ENCODE assay signal across 9 cellular contexts in genomic region chr15:68372291-68372811, GRCh38. TPM values are rescaled to one million over a fixed set of nuclear protein-coding genes. Genes with fewer than 3 reads are reported as not detected.
DNase-seq lines count a peak whose midpoint lies in the region; ATAC-seq and TF ChIP-seq lines count a peak whose summit lies in the region.
"Had no signal": no experiment of that assay in that cellular context is flagged by ENCODE, and none has a peak within 500 bp of the region (broad histone marks: within the 10 kb centered on the region; RNA-seq: fewer than 3 reads in every experiment).

No MANE protein-coding gene starts in this region.

- TF ChIP-seq EP300 in esophagus muscularis mucosa (IDR thresholded peaks at IDR 0.05) = no peak

- H3K4me1 ChIP-seq in esophagus muscularis mucosa (peaks cover 0 to 17% (median 14%) of the 10 kb centered on the region in 4 donors), neuronal stem cell (ENCODE audit: control insufficient read depth in 2 of 2, insufficient read depth in 1 of 2, low read depth in 1 of 2, low read length in 2 of 2) (peaks cover 4 to 15% of the 10 kb centered on the region in 2 donors)
- no peaks in the 10 kb centered on the region for H3K4me1 ChIP-seq in effector memory CD4-positive, alpha-beta T cell (ENCODE audit: control insufficient read depth, insufficient read depth, low read length, poor library complexity, severe bottlenecking)

- H2AFZ ChIP-seq in neuronal stem cell (ENCODE audit: low read length) = no peak overlapping the region

- H4K8ac ChIP-seq in neuronal stem cell (ENCODE audit: low read depth, low read length) = no peak overlapping the region

- H2BK15ac ChIP-seq in neuronal stem cell (ENCODE audit: low read length) = peak overlapping the region; percentile 2

- H2BK12ac ChIP-seq in neuronal stem cell (ENCODE audit: low read length) = no peak overlapping the region

- TF ChIP-seq POLR2A in esophagus muscularis mucosa (IDR thresholded peaks at IDR 0.05; ENCODE audit: low read depth) = no peak

- ATAC-seq in omental fat pad (ENCODE audit: low FRiP score) (no peak), GM21381 (IDR thresholded peaks at IDR 0.05; ENCODE audit: unreplicated experiment) (no peak)

- DNase-seq in GM06990 (ENCODE audit: extremely low read depth, insufficient read length) (no peak), NCI-H69 (lab: John Stamatoyannopoulos, UW) (peak; percentile 43), esophagus muscularis mucosa (ENCODE audit: extremely low spot score) (no peak), neuronal stem cell (ENCODE audit: low spot score) (no peak), omental fat pad (ENCODE audit: low spot score) (no peak), NCI-H1930 (lab: John Stamatoyannopoulos, UW) (no peak)
- no peak for DNase-seq in effector memory CD4-positive, alpha-beta T cell
- DNase-seq: NCI-H2029 treated with DMSO at 0.1 percent for 48 hours had no signal

- no peak overlapping the region for H4K91ac ChIP-seq in neuronal stem cell (ENCODE audit: low read depth, low read length, poor library complexity)

- H3K9ac ChIP-seq in neuronal stem cell (ENCODE audit: low read depth, low read length, poor library complexity) = no peak overlapping the region

- no peak overlapping the region for H3K4ac ChIP-seq in neuronal stem cell (ENCODE audit: low read length)

- no peak overlapping the region for H2BK120ac ChIP-seq in neuronal stem cell (ENCODE audit: low read depth, low read length)

- no peak overlapping the region for H3K4me2 ChIP-seq in neuronal stem cell (ENCODE audit: insufficient read depth, low read length, poor library complexity, severe bottlenecking)

- TF ChIP-seq CTCF in GM06990 (IDR thresholded peaks at IDR 0.05; ENCODE audit: insufficient read depth, low read length, poor library complexity, severe bottlenecking) (peak; percentile 25), esophagus muscularis mucosa (IDR thresholded peaks at IDR 0.05) (peak in 2 of 3 experiments; percentile 13 to 39), omental fat pad (IDR thresholded peaks at IDR 0.05) (no peak)

- WGBS in esophagus muscularis mucosa = 86% methylated on average over 5 of the region's 12 CpGs
- no CpG with 5 or more reads among the region's 12 CpGs for WGBS in neuronal stem cell (ENCODE audit: extremely low coverage in 2 of 2, insufficient read length in 2 of 2, insufficient replicate concordance in 1 of 2), 2 donors

- intact Hi-C loops in esophagus muscularis mucosa (cut with DNase I) = no loop called here

- no peak overlapping the region for H2BK5ac ChIP-seq in neuronal stem cell (ENCODE audit: low read length)

- H3K9me3 ChIP-seq in esophagus muscularis mucosa = no peaks in the 10 kb centered on the region
- no peaks in the 10 kb centered on the region for H3K9me3 ChIP-seq in neuronal stem cell (replicated peaks in 1 of 2; ENCODE audit: control insufficient read depth in 2 of 2, insufficient read depth in 1 of 2, low read depth in 1 of 2, low read length in 2 of 2)
- no peaks in the 10 kb centered on the region for H3K9me3 ChIP-seq in effector memory CD4-positive, alpha-beta T cell (ENCODE audit: control insufficient read depth, low read length)

- no peak overlapping the region for H3K23ac ChIP-seq in neuronal stem cell (ENCODE audit: low read depth, low read length, poor library complexity)

- H3K14ac ChIP-seq in neuronal stem cell (ENCODE audit: low read length) = no peak overlapping the region

- H3K27ac ChIP-seq in esophagus muscularis mucosa (replicated peaks in 1 of 4) (no peak overlapping the region), neuronal stem cell (replicated peaks; ENCODE audit: low read length) (no peak overlapping the region)
- no peak overlapping the region for H3K27ac ChIP-seq in effector memory CD4-positive, alpha-beta T cell (ENCODE audit: insufficient read depth, low read length, poor library complexity, severe bottlenecking)

- H3K4me3 ChIP-seq in GM06990 (replicated peaks; ENCODE audit: low read depth, low read length) (no peak overlapping the region), esophagus muscularis mucosa (no peak overlapping the region), neuronal stem cell (ENCODE audit: low read length in 2 of 2) (no peak overlapping the region)
- no peak overlapping the region for H3K4me3 ChIP-seq in effector memory CD4-positive, alpha-beta T cell (ENCODE audit: insufficient read depth, low read depth, low read length, poor library complexity, severe bottlenecking)

- no peak overlapping the region for H2AK5ac ChIP-seq in neuronal stem cell (ENCODE audit: low read depth, low read length)

- H3K36me3 ChIP-seq in GM06990 (ENCODE audit: control insufficient read depth, insufficient read depth, low read length) = no peaks in the 10 kb centered on the region
- no peaks in the 10 kb centered on the region for H3K36me3 ChIP-seq in esophagus muscularis mucosa
- no peaks in the 10 kb centered on the region for H3K36me3 ChIP-seq in neuronal stem cell (replicated peaks in 1 of 2; ENCODE audit: control insufficient read depth in 2 of 2, insufficient read depth in 2 of 2, low read length in 2 of 2)
- H3K36me3 ChIP-seq in effector memory CD4-positive, alpha-beta T cell (ENCODE audit: control insufficient read depth, insufficient read depth, low read length) = no peaks in the 10 kb centered on the region

- H3K79me1 ChIP-seq in neuronal stem cell (ENCODE audit: low read depth, low read length) = no peaks in the 10 kb centered on the region

- H3K18ac ChIP-seq in neuronal stem cell (ENCODE audit: low read length) = peak overlapping the region; percentile 60

- no peaks in the 10 kb centered on the region; the same call in none of the 2 replicates for H3K27me3 ChIP-seq in GM06990 (replicated peaks; ENCODE audit: control insufficient read depth, insufficient read depth, low read length)
- no peaks in the 10 kb centered on the region for H3K27me3 ChIP-seq in esophagus muscularis mucosa
- no peaks in the 10 kb centered on the region for H3K27me3 ChIP-seq in neuronal stem cell (ENCODE audit: control insufficient read depth in 3 of 3, insufficient read depth in 3 of 3, low read depth in 1 of 3, low read length in 3 of 3)
- no peaks in the 10 kb centered on the region for H3K27me3 ChIP-seq in effector memory CD4-positive, alpha-beta T cell (replicated peaks; ENCODE audit: control insufficient read depth, insufficient read depth, low read length, poor library complexity, severe bottlenecking)

RNA-seq across cellular contexts. Expression of gene ITGA11, which starts 59.6 kb away (rescaled TPM):
- total RNA-seq in esophagus muscularis mucosa (10 to 100 TPM in 2 of 4 donors, 1 to 10 TPM in 2; 3.3 to 15.8 (median 8.6) TPM), omental fat pad (10 to 100 TPM in 1 of 4 donors, 1 to 10 TPM in 2, under 1 TPM in 1; 0.48 to 10.6 (median 2.6) TPM)
- 0.06 TPM for polyA plus RNA-seq in neuronal stem cell (2013, experiment 1 of 2)
- 0.10 TPM for polyA plus RNA-seq in neuronal stem cell (2013, experiment 2 of 2)

Comparison
In these comparisons a context has a peak if more than half of its experiments do, and no peak if none do; other contexts are left out.
1. CTCF ChIP-seq: peak in GM06990 (single experiment) and esophagus muscularis mucosa (2 of 3); none in omental fat pad (0 of 3).